Comparison of ENCODE assay signal across 2 cellular contexts in the genomic region with DNA sequence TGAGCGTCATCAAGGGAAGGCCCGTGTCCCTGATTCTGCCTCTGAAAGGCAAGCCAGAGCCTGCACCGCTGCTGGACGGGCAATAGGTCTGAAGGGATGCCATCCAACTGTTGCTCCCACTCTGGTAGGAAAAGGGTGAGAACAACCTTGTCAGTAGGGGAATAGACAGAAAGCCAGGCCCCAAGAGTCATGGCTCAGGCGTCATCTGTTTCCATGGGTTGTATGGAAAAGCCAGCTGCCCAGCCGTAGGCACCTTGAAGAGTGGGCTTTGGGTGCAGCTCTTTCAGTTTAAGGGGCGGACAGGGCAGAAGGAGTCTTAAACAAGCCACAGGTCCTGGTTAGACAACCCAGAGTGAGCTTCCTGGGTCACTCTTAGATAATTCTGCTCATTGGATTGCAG.
TF ChIP-seq lines count a peak whose summit lies in the region.

No MANE protein-coding gene starts in this region.

TF ChIP-seq in HepG2, 621 proteins besides CTCF, POLR2A, EP300 and RAD21:
- no peak for TF ChIP-seq ZNF160 (CRISPR knock-in tag; IDR thresholded peaks at IDR 0.05)
- TF ChIP-seq RFX5 (IDR thresholded peaks at IDR 0.05; ENCODE audit: low read depth, low read length) = peak; percentile 93

TF ChIP-seq in H1, 55 proteins besides CTCF, POLR2A, EP300 and RAD21:
- TF ChIP-seq EGR1 (IDR thresholded peaks at IDR 0.05; ENCODE audit: borderline replicate concordance, low read depth, low read length) (no peak), RFX5 (IDR thresholded peaks at IDR 0.05; ENCODE audit: borderline replicate concordance, low read depth, low read length) (peak; percentile 72)
